Comparison of ENCODE assay signal across 1 cellular context in genomic region chr7:102409340-102409739, GRCh38.
TF ChIP-seq lines count a peak whose summit lies in the region.

No MANE protein-coding gene starts in this region.

TF ChIP-seq in K562, 482 proteins besides CTCF, POLR2A, EP300 and RAD21:
- no peak for TF ChIP-seq GTF2E2 (tag; IDR thresholded peaks at IDR 0.05)
- TF ChIP-seq POU5F1 (IDR thresholded peaks at IDR 0.05; ENCODE audit: borderline replicate concordance, low read depth, low read length, partially characterized antibody), result no peak
- TF ChIP-seq ZNF518B (CRISPR knock-in tag; IDR thresholded peaks at IDR 0.05), result no peak
- TF ChIP-seq KAT8 (IDR thresholded peaks at IDR 0.05; ENCODE audit: low read depth), result no peak
- TF ChIP-seq ZNF41 (CRISPR knock-in tag; conservative IDR thresholded peaks at IDR 0.05), result no peak
- no peak for TF ChIP-seq ZNF512 (tag; IDR thresholded peaks at IDR 0.05)
- no peak for TF ChIP-seq RBM17 (IDR thresholded peaks at IDR 0.05; ENCODE audit: borderline replicate concordance, low read depth, low read length)
- TF ChIP-seq CBFB (CRISPR knock-in tag; IDR thresholded peaks at IDR 0.05), result no peak
- TF ChIP-seq PRMT5 (CRISPR knock-in tag; IDR thresholded peaks at IDR 0.05), result no peak
- no peak for TF ChIP-seq SOX6 (IDR thresholded peaks at IDR 0.05)
- TF ChIP-seq, protein P1, sequence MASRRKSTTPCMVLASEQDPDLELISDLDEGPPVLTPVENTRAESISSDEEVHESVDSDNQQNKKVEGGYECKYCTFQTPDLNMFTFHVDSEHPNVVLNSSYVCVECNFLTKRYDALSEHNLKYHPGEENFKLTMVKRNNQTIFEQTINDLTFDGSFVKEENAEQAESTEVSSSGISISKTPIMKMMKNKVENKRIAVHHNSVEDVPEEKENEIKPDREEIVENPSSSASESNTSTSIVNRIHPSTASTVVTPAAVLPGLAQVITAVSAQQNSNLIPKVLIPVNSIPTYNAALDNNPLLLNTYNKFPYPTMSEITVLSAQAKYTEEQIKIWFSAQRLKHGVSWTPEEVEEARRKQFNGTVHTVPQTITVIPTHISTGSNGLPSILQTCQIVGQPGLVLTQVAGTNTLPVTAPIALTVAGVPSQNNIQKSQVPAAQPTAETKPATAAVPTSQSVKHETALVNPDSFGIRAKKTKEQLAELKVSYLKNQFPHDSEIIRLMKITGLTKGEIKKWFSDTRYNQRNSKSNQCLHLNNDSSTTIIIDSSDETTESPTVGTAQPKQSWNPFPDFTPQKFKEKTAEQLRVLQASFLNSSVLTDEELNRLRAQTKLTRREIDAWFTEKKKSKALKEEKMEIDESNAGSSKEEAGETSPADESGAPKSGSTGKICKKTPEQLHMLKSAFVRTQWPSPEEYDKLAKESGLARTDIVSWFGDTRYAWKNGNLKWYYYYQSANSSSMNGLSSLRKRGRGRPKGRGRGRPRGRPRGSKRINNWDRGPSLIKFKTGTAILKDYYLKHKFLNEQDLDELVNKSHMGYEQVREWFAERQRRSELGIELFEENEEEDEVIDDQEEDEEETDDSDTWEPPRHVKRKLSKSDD (conservative IDR thresholded peaks at IDR 0.05; ENCODE audit: low read length), result no peak
- TF ChIP-seq CHCHD3 (CRISPR knock-in tag; IDR thresholded peaks at IDR 0.05), result no peak
- no peak for TF ChIP-seq SRSF7 (optimal IDR thresholded peaks at IDR 0.05; ENCODE audit: low read depth, low read length)
- 0 out of 2 replicates have a peak, but pooled peaks have one; percentile 33 for TF ChIP-seq BCOR (IDR thresholded peaks at IDR 0.05)
- peak; percentile 93 for TF ChIP-seq ZNF121 (CRISPR knock-in tag; conservative IDR thresholded peaks at IDR 0.05)
